8 cellular contexts compared by ENCODE assay signal in genomic region chr6:156719395-156719719, GRCh38. TPM values are rescaled to one million over a fixed set of nuclear protein-coding genes. Genes with fewer than 3 reads are reported as not detected.
DNase-seq lines count a peak whose midpoint lies in the region; ATAC-seq and TF ChIP-seq lines count a peak whose summit lies in the region.

No MANE protein-coding gene starts in this region.

- H3K9me3 Mint-ChIP-seq in CD4-positive, CD25-positive, alpha-beta regulatory T cell = peaks cover 0 to 2% (median 0%) of the 10 kb centered on the region in 7 donors
- H3K9me3 Mint-ChIP-seq in osteocyte (ENCODE audit: unreplicated experiment) = no peaks in the 10 kb centered on the region

- intact Hi-C loops in Panc1 (cut with micrococcal nuclease; ENCODE audit: unreplicated experiment) = no loop called here

- no peak for TF ChIP-seq CTCF in Panc1 (IDR thresholded peaks at IDR 0.05)
- TF ChIP-seq CTCF in osteocyte (IDR thresholded peaks at IDR 0.05) = no peak

- no peak overlapping the region for H3K27ac ChIP-seq in CD4-positive, CD25-positive, alpha-beta regulatory T cell (ENCODE audit: insufficient read depth, low read length, poor library complexity, severe bottlenecking)
- H3K27ac ChIP-seq in Panc1 (ENCODE audit: low read length) = peak overlapping the region; percentile 98

- H3K27me3 ChIP-seq in CD4-positive, CD25-positive, alpha-beta regulatory T cell (ENCODE audit: control insufficient read depth, insufficient read depth, low read length) = no peaks in the 10 kb centered on the region
- H3K27me3 ChIP-seq in Panc1 (ENCODE audit: control insufficient read depth, insufficient read depth, low read length) (no peaks in the 10 kb centered on the region), endocrine pancreas (ENCODE audit: control insufficient read depth, insufficient read depth, low read length) (no peaks in the 10 kb centered on the region)

- in situ Hi-C loops in Panc1 (cut with HindIII; ENCODE audit: low pct_unique_long_range_greater_than_20kb, low sequenced_read_pairs) = no loop called here

- no peaks in the 10 kb centered on the region for H3K9me3 ChIP-seq in CD4-positive, CD25-positive, alpha-beta regulatory T cell (ENCODE audit: control insufficient read depth in 2 of 2, low read length in 2 of 2)
- H3K9me3 ChIP-seq in Panc1 (ENCODE audit: control insufficient read depth, insufficient read depth, low read depth, low read length) (no peaks in the 10 kb centered on the region), endocrine pancreas (ENCODE audit: control insufficient read depth, low read length) (no peaks in the 10 kb centered on the region)

- H3K4me3 Mint-ChIP-seq in CD4-positive, CD25-positive, alpha-beta regulatory T cell = peak overlapping the region; percentile 83 to 94 (median 88)
- no peak overlapping the region for H3K4me3 Mint-ChIP-seq in osteocyte (ENCODE audit: unreplicated experiment)

- POLR2A ChIA-PET in Panc1 (lab: Charles Lee) = no interaction called here

- H3K4me1 Mint-ChIP-seq in CD4-positive, CD25-positive, alpha-beta regulatory T cell = peaks cover 0 to 15% (median 8%) of the 10 kb centered on the region in 4 donors
- H3K4me1 Mint-ChIP-seq in osteocyte (ENCODE audit: unreplicated experiment) = peaks cover 3% of the 10 kb centered on the region

- peak overlapping the region; percentile 47 for H3K9ac ChIP-seq in endocrine pancreas (ENCODE audit: control insufficient read depth, insufficient read depth, low read length)

- CTCF ChIA-PET in Panc1 (lab: Charles Lee) = interaction anchor here (0.6 kb wide), 1 partner anchor 35 kb away, joined by 5 read pairs; no protein-coding TSS in a partner anchor

- no peak for DNase-seq in CD4-positive, CD25-positive, alpha-beta regulatory T cell
- DNase-seq in Panc1 (ENCODE audit: low read depth, low spot score) (no peak), osteocyte (ENCODE audit: extremely low spot score, unreplicated experiment) (no peak), epidermal melanocyte (ENCODE audit: insufficient read length, low spot score) (no peak), amniotic stem cell (lab: John Stamatoyannopoulos, UW) (no peak)
- no peak for DNase-seq in stimulated activated naive CD4-positive, alpha-beta T cell treated with Interleukin-2 at 50 U/mL for 16 hours (lab: John Stamatoyannopoulos, UW)

- BruUV-seq in Panc1 (replicated peaks; lab: Mats Ljungman, UMichigan) = no TSS peak

- H3K36me3 ChIP-seq in CD4-positive, CD25-positive, alpha-beta regulatory T cell (ENCODE audit: control insufficient read depth, insufficient read depth, low read length) = no peaks in the 10 kb centered on the region
- H3K36me3 ChIP-seq in Panc1 (ENCODE audit: control insufficient read depth, insufficient read depth, low read length) = no peaks in the 10 kb centered on the region
- H3K36me3 ChIP-seq in endocrine pancreas (ENCODE audit: control insufficient read depth, insufficient read depth, low read length) = no peaks in the 10 kb centered on the region

- peaks cover 5% of the 10 kb centered on the region for H3K36me3 Mint-ChIP-seq in CD4-positive, CD25-positive, alpha-beta regulatory T cell
- H3K36me3 Mint-ChIP-seq in osteocyte (ENCODE audit: unreplicated experiment) = no peaks in the 10 kb centered on the region

- peaks cover 29% of the 10 kb centered on the region for H3K27me3 Mint-ChIP-seq in CD4-positive, CD25-positive, alpha-beta regulatory T cell
- peaks cover 16% of the 10 kb centered on the region for H3K27me3 Mint-ChIP-seq in osteocyte (ENCODE audit: unreplicated experiment)

- peak overlapping the region; percentile 7 to 92 (median 83) for H3K27ac Mint-ChIP-seq in CD4-positive, CD25-positive, alpha-beta regulatory T cell
- H3K27ac Mint-ChIP-seq in osteocyte (ENCODE audit: unreplicated experiment) = peak overlapping the region; percentile 10

- no peak for ATAC-seq in CD4-positive, CD25-positive, alpha-beta regulatory T cell (ENCODE audit: low read depth in 2 of 2)
- no peak; the same call in 1 of the 2 replicates for ATAC-seq in Panc1
- no peak for ATAC-seq in HG03469 (IDR thresholded peaks at IDR 0.05; ENCODE audit: unreplicated experiment)

- peaks cover 10% of the 10 kb centered on the region for H3K4me1 ChIP-seq in CD4-positive, CD25-positive, alpha-beta regulatory T cell (ENCODE audit: control insufficient read depth, insufficient read depth, low read length, poor library complexity, severe bottlenecking)
- H3K4me1 ChIP-seq in Panc1 (ENCODE audit: control insufficient read depth, insufficient read depth, low read length) (peaks cover 41% of the 10 kb centered on the region), endocrine pancreas (ENCODE audit: control insufficient read depth, insufficient read depth, low read length) (peaks cover 7% of the 10 kb centered on the region)

- H3K4me3 ChIP-seq in CD4-positive, CD25-positive, alpha-beta regulatory T cell (ENCODE audit: low read depth, low read length) = peak overlapping the region; percentile 74
- H3K4me3 ChIP-seq in Panc1 (ENCODE audit: low read depth in 2 of 2, low read length in 2 of 2) (peak overlapping the region; percentile 21 to 63), endocrine pancreas (ENCODE audit: control insufficient read depth, insufficient read depth, low read length) (no peak overlapping the region)

RNA-seq across cellular contexts. Expression of gene ARID1B, which starts 57.8 kb away (rescaled TPM):
- total RNA-seq in CD4-positive, CD25-positive, alpha-beta regulatory T cell = 186 TPM
- polyA plus RNA-seq in CD4-positive, CD25-positive, alpha-beta regulatory T cell = 10 to 100 TPM in 3 of 4 donors, 1 to 10 TPM in 1; 9.8 to 17.8 (median 12.2) TPM
- total RNA-seq in Panc1 (2021; ENCODE audit: unreplicated experiment) (91.7 TPM), osteocyte (78.1 and 82.7 TPM in 2 replicates)
- polyA plus RNA-seq in Panc1 (2012; ENCODE audit: insufficient read length) = 53.4 TPM
